ENCODE assay signal across 8 cellular contexts in genomic region chr2:87519158-87520011, GRCh38.
DNase-seq lines count a peak whose midpoint lies in the region; ATAC-seq and TF ChIP-seq lines count a peak whose summit lies in the region.
"Not testable (repeated sequence)": the region's sequence is repeated elsewhere in the genome, so short reads cannot be mapped to it uniquely, and the experiment has no call there.

No MANE protein-coding gene starts in this region.

- not testable (repeated sequence) for H3K79me1 ChIP-seq in mesenchymal stem cell (replicated peaks; ENCODE audit: low read length, poor library complexity, severe bottlenecking)

- not testable (repeated sequence) for H3K4ac ChIP-seq in mesenchymal stem cell (ENCODE audit: low read depth in 1 of 2, low read length in 2 of 2)

- H2AK5ac ChIP-seq in mesenchymal stem cell (ENCODE audit: low read length, severe bottlenecking): not testable (repeated sequence)

- H3K4me1 Mint-ChIP-seq in activated naive CD8-positive, alpha-beta T cell treated with anti-CD3 and anti-CD28 coated beads, Interleukin-2, amount 10 ng/mL, durations not matched to agents 7 days and 5 days: peaks cover 25% of the 10 kb centered on the region

- H3K27me3 Mint-ChIP-seq in activated naive CD8-positive, alpha-beta T cell treated with anti-CD3 and anti-CD28 coated beads, Interleukin-2, amount 10 ng/mL, durations not matched to agents 7 days and 5 days: not testable (repeated sequence)

- H3K79me2 ChIP-seq in OCI-LY1 (ENCODE audit: insufficient read depth, low read length): not testable (repeated sequence)

- not testable (repeated sequence) for H3K23ac ChIP-seq in mesenchymal stem cell (ENCODE audit: low read length in 2 of 2)

- not testable (repeated sequence) for H2AFZ ChIP-seq in OCI-LY1 (ENCODE audit: low read length); mesenchymal stem cell (ENCODE audit: low read depth, low read length)

- H3K9me2 ChIP-seq in OCI-LY1 (ENCODE audit: low read depth, low read length): not testable (repeated sequence)

- H2BK120ac ChIP-seq in mesenchymal stem cell (ENCODE audit: low read depth, low read length): not testable (repeated sequence)

- H3K27me3 ChIP-seq in OCI-LY1 (ENCODE audit: insufficient read depth, low read length); heart right ventricle; mesenchymal stem cell (ENCODE audit: control insufficient read depth in 1 of 2, insufficient read depth in 1 of 2, low read length in 2 of 2): not testable (repeated sequence)

- H2BK15ac ChIP-seq in mesenchymal stem cell (ENCODE audit: low read depth, poor library complexity, severe bottlenecking): not testable (repeated sequence)

- H3K4me3 ChIP-seq in OCI-LY1 (ENCODE audit: low read depth, low read length, poor library complexity, severe bottlenecking); heart right ventricle; mesenchymal stem cell (ENCODE audit: insufficient read depth in 1 of 2, low read depth in 1 of 2, low read length in 2 of 2): not testable (repeated sequence)

- H3K4me2 ChIP-seq in OCI-LY1 (ENCODE audit: low read length): peak overlapping the region; percentile 17; the same call in 1 of the 2 replicates
- not testable (repeated sequence) for H3K4me2 ChIP-seq in mesenchymal stem cell (ENCODE audit: low read length, poor library complexity, severe bottlenecking)

- ATAC-seq in GM18867 (IDR thresholded peaks at IDR 0.05; ENCODE audit: unreplicated experiment) (peak; percentile 38), HG02588 (IDR thresholded peaks at IDR 0.05; ENCODE audit: unreplicated experiment) (peak; percentile 35), HG03159 (IDR thresholded peaks at IDR 0.05; ENCODE audit: unreplicated experiment) (peak; percentile 43), heart right ventricle (peak; percentile 27 to 71 (median 44))
- not testable (repeated sequence) for ATAC-seq in activated naive CD8-positive, alpha-beta T cell treated with anti-CD3 and anti-CD28 coated beads, Interleukin-2, amount 10 ng/mL, durations not matched to agents 7 days and 5 days (ENCODE audit: low read depth)

- not testable (repeated sequence) for H4K20me1 ChIP-seq in OCI-LY1 (ENCODE audit: insufficient read depth, low read length)

- TF ChIP-seq CTCF in OCI-LY1 (IDR thresholded peaks at IDR 0.05; ENCODE audit: low read length); heart right ventricle (IDR thresholded peaks at IDR 0.05): not testable (repeated sequence)

- H4K91ac ChIP-seq in mesenchymal stem cell (ENCODE audit: low read length): not testable (repeated sequence)

- H3K4me3 Mint-ChIP-seq in activated naive CD8-positive, alpha-beta T cell treated with anti-CD3 and anti-CD28 coated beads, Interleukin-2, amount 10 ng/mL, durations not matched to agents 7 days and 5 days: not testable (repeated sequence)

- not testable (repeated sequence) for H4K8ac ChIP-seq in mesenchymal stem cell (ENCODE audit: low read length)

- peak overlapping the region; percentile 54 for H3K27ac Mint-ChIP-seq in activated naive CD8-positive, alpha-beta T cell treated with anti-CD3 and anti-CD28 coated beads, Interleukin-2, amount 10 ng/mL, durations not matched to agents 7 days and 5 days

- H3K14ac ChIP-seq in mesenchymal stem cell (ENCODE audit: low read length in 2 of 2): not testable (repeated sequence)

- not testable (repeated sequence) for H2BK12ac ChIP-seq in mesenchymal stem cell (ENCODE audit: low read length in 2 of 2)

- not testable (repeated sequence) for H3K36me3 ChIP-seq in OCI-LY1 (ENCODE audit: insufficient read depth, low read length); heart right ventricle; mesenchymal stem cell (ENCODE audit: control insufficient read depth in 1 of 2, insufficient read depth in 2 of 2, low read depth in 1 of 2, low read length in 2 of 2)

- DNase-seq in AG20443 (ENCODE audit: low spot score): peak; percentile 0
- not testable (repeated sequence) for DNase-seq in activated naive CD8-positive, alpha-beta T cell treated with anti-CD3 and anti-CD28 coated beads, Interleukin-2, amount 10 ng/mL, durations not matched to agents 7 days and 5 days
- peak in 1 of 2 donors; percentile 13 for DNase-seq in heart right ventricle
- peak; percentile 1 for DNase-seq in mesenchymal stem cell

- H3K9me3 Mint-ChIP-seq in activated naive CD8-positive, alpha-beta T cell treated with anti-CD3 and anti-CD28 coated beads, Interleukin-2, amount 10 ng/mL, durations not matched to agents 7 days and 5 days: not testable (repeated sequence)

- H3K36me3 Mint-ChIP-seq in activated naive CD8-positive, alpha-beta T cell treated with anti-CD3 and anti-CD28 coated beads, Interleukin-2, amount 10 ng/mL, durations not matched to agents 7 days and 5 days: not testable (repeated sequence)

- not testable (repeated sequence) for H2BK5ac ChIP-seq in mesenchymal stem cell (ENCODE audit: low read depth, low read length, poor library complexity, severe bottlenecking)

- not testable (repeated sequence) for H3K9me3 ChIP-seq in OCI-LY1 (ENCODE audit: low read length); heart right ventricle; mesenchymal stem cell (ENCODE audit: control insufficient read depth, low read length)

- 73 to 85% methylated on average over 5 of the region's 8 CpGs for WGBS in heart right ventricle, 2 donors
- WGBS in mesenchymal stem cell: 90% methylated on average over 2 of the region's 8 CpGs

- H3K27ac ChIP-seq in OCI-LY1 (ENCODE audit: low read depth, low read length, poor library complexity, severe bottlenecking) (peak overlapping the region; percentile 90), heart right ventricle (peak overlapping the region in 1 of 10 donors; percentile 58)
- H3K27ac ChIP-seq in mesenchymal stem cell (ENCODE audit: low read length, poor library complexity, severe bottlenecking): not testable (repeated sequence)

- H3F3A ChIP-seq in OCI-LY1 (ENCODE audit: insufficient read depth, low read length): not testable (repeated sequence)

- H3K9ac ChIP-seq in OCI-LY1 (ENCODE audit: low read length): peak overlapping the region; percentile 55; the same call in 1 of the 2 replicates
- not testable (repeated sequence) for H3K9ac ChIP-seq in mesenchymal stem cell (ENCODE audit: low read length)

- not testable (repeated sequence) for H3K18ac ChIP-seq in mesenchymal stem cell (ENCODE audit: low read depth in 1 of 2, low read length in 2 of 2)

- intact Hi-C loops in heart right ventricle (cut with DNase I): not testable (repeated sequence)

- POLR2A ChIA-PET in activated naive CD8-positive, alpha-beta T cell treated with anti-CD3 and anti-CD28 coated beads, Interleukin-2, amount 10 ng/mL, durations not matched to agents 7 days and 5 days (lab: Charles Lee): not testable (repeated sequence)

- H3K4me1 ChIP-seq in OCI-LY1 (ENCODE audit: insufficient read depth, low read length, severe bottlenecking) (peaks cover 64% of the 10 kb centered on the region), heart right ventricle (peaks cover 0 to 16% (median 0%) of the 10 kb centered on the region in 9 donors)
- H3K4me1 ChIP-seq in mesenchymal stem cell (ENCODE audit: control insufficient read depth, insufficient read depth, low read depth, low read length): not testable (repeated sequence)
